Comparison of ENCODE assay signal across 12 cellular contexts in genomic region chr7:150983893-150984368, GRCh38. TPM values are rescaled to one million over a fixed set of nuclear protein-coding genes. Genes with fewer than 3 reads are reported as not detected.
DNase-seq lines count a peak whose midpoint lies in the region; ATAC-seq and TF ChIP-seq lines count a peak whose summit lies in the region.
"Had no signal": no experiment of that assay in that cellular context is flagged by ENCODE, and none has a peak within 500 bp of the region (broad histone marks: within the 10 kb centered on the region; RNA-seq: fewer than 3 reads in every experiment).

No MANE protein-coding gene starts in this region.

- no TSS peak for BruUV-seq in PC-3 (replicated peaks; lab: Mats Ljungman, UMichigan)

- H3K4me3 Mint-ChIP-seq in activated T-cell treated with anti-CD3 and anti-CD28 coated beads, Interleukin-2, amount 50 U/mL, for 72 hours: no peak overlapping the region
- H3K4me3 Mint-ChIP-seq in effector memory CD8-positive, alpha-beta T cell: no peak overlapping the region
- H3K4me3 Mint-ChIP-seq: activated B cell treated with CpG ODN at 0.5 μM for 24 hours, nephron had no signal

- CTCF ChIA-PET in PC-3 (lab: Charles Lee): interaction anchor here (1.6 kb wide), 1 partner anchor 86 kb away, joined by 6 read pairs; no protein-coding TSS in a partner anchor

- H3K4me3 ChIP-seq in PC-3 (ENCODE audit: low read length): no peak overlapping the region
- no peak overlapping the region for H3K4me3 ChIP-seq in neuronal stem cell (ENCODE audit: low read length in 2 of 2)
- no peak overlapping the region for H3K4me3 ChIP-seq in brain microvascular endothelial cell (ENCODE audit: low read depth, low read length)

- no peak overlapping the region for H3K9ac ChIP-seq in PC-3 (ENCODE audit: low read length)
- H3K9ac ChIP-seq in neuronal stem cell (ENCODE audit: low read depth, low read length, poor library complexity): no peak overlapping the region

- no peak overlapping the region for H2BK15ac ChIP-seq in neuronal stem cell (ENCODE audit: low read length)

- H3K4me2 ChIP-seq in PC-3 (ENCODE audit: low read length): no peak overlapping the region
- no peak overlapping the region for H3K4me2 ChIP-seq in neuronal stem cell (ENCODE audit: insufficient read depth, low read length, poor library complexity, severe bottlenecking)

- H3K9me2 ChIP-seq in PC-3 (replicated peaks; ENCODE audit: low read length): no peaks in the 10 kb centered on the region

- H2AFZ ChIP-seq in PC-3 (ENCODE audit: low read length): no peak overlapping the region
- H2AFZ ChIP-seq in neuronal stem cell (ENCODE audit: low read length): no peak overlapping the region

- DNase-seq in activated T-cell treated with anti-CD3 and anti-CD28 coated beads, Interleukin-2, amount 50 U/mL, for 72 hours: peak; percentile 23 to 34
- no peak for DNase-seq in activated T-cell treated with anti-CD3 and anti-CD28 coated beads, Interleukin-2, amount 50 U/mL, for 48 hours
- peak; percentile 65 for DNase-seq in PC-3
- DNase-seq in effector memory CD8-positive, alpha-beta T cell: peak; percentile 31 to 37 (median 36)
- DNase-seq in neuronal stem cell (ENCODE audit: low spot score): peak; percentile 82
- no peak for DNase-seq in brain microvascular endothelial cell
- DNase-seq: activated B cell treated with CpG ODN at 0.5 μM for 24 hours, aorta had no signal

- H3K18ac ChIP-seq in neuronal stem cell (ENCODE audit: low read length): no peak overlapping the region

- no peak overlapping the region for H4K91ac ChIP-seq in neuronal stem cell (ENCODE audit: low read depth, low read length, poor library complexity)

- H3K14ac ChIP-seq in neuronal stem cell (ENCODE audit: low read length): no peak overlapping the region

- H3K23ac ChIP-seq in neuronal stem cell (ENCODE audit: low read depth, low read length, poor library complexity): no peak overlapping the region

- H2BK120ac ChIP-seq in neuronal stem cell (ENCODE audit: low read depth, low read length): no peak overlapping the region

- no peaks in the 10 kb centered on the region for H3F3A ChIP-seq in PC-3 (ENCODE audit: low read length, unreplicated experiment)

- H3K27ac ChIP-seq in PC-3 (ENCODE audit: low read length) (no peak overlapping the region), neuronal stem cell (replicated peaks; ENCODE audit: low read length) (no peak overlapping the region), brain microvascular endothelial cell (no peak overlapping the region)

- peaks cover 16% of the 10 kb centered on the region for H3K4me1 Mint-ChIP-seq in activated T-cell treated with anti-CD3 and anti-CD28 coated beads, Interleukin-2, amount 50 U/mL, for 72 hours (ENCODE audit: low read depth)
- H3K4me1 Mint-ChIP-seq in effector memory CD8-positive, alpha-beta T cell (ENCODE audit: low read depth in 2 of 2): peaks cover 16% of the 10 kb centered on the region in 2 donors

- no peak overlapping the region for H3K27ac Mint-ChIP-seq in activated T-cell treated with anti-CD3 and anti-CD28 coated beads, Interleukin-2, amount 50 U/mL, for 72 hours
- no peak overlapping the region for H3K27ac Mint-ChIP-seq in effector memory CD8-positive, alpha-beta T cell
- H3K27ac Mint-ChIP-seq: activated B cell treated with CpG ODN at 0.5 μM for 24 hours, IgD-negative memory B cell, nephron had no signal

- H3K27me3 ChIP-seq in PC-3 (ENCODE audit: low read length): peaks cover 23% of the 10 kb centered on the region
- peaks cover 0 to 36% (median 0%) of the 10 kb centered on the region in 3 experiments for H3K27me3 ChIP-seq in neuronal stem cell (ENCODE audit: control insufficient read depth in 3 of 3, insufficient read depth in 3 of 3, low read depth in 1 of 3, low read length in 3 of 3)
- H3K27me3 ChIP-seq in brain microvascular endothelial cell (replicated peaks): peaks cover 28% of the 10 kb centered on the region

- H2BK5ac ChIP-seq in neuronal stem cell (ENCODE audit: low read length): no peak overlapping the region

- WGBS in neuronal stem cell (ENCODE audit: extremely low coverage in 2 of 2, insufficient read length in 2 of 2, insufficient replicate concordance in 1 of 2), 2 donors: no CpG with 5 or more reads among the region's 2 CpGs

- no peak overlapping the region for H3K4ac ChIP-seq in neuronal stem cell (ENCODE audit: low read length)

- no peak for ATAC-seq in activated T-cell treated with anti-CD3 and anti-CD28 coated beads, Interleukin-2, amount 50 U/mL, for 72 hours (replicated peaks in 1 of 2)
- ATAC-seq in PC-3 (no peak), GM19455 (IDR thresholded peaks at IDR 0.05; ENCODE audit: unreplicated experiment) (no peak), GM21529 (IDR thresholded peaks at IDR 0.05; ENCODE audit: unreplicated experiment) (no peak)
- no peak for ATAC-seq in effector memory CD8-positive, alpha-beta T cell (replicated peaks)

- intact Hi-C loops in PC-3 (cut with micrococcal nuclease): no loop called here

- TF ChIP-seq CTCF in PC-3 (conservative IDR thresholded peaks at IDR 0.05; ENCODE audit: low read depth, low read length): no peak
- TF ChIP-seq CTCF in brain microvascular endothelial cell (IDR thresholded peaks at IDR 0.05; ENCODE audit: low read depth, low read length, missing control alignments): no peak

- H3K79me2 ChIP-seq in PC-3 (ENCODE audit: low read length): no peaks in the 10 kb centered on the region

- no peaks in the 10 kb centered on the region for H3K4me1 ChIP-seq in PC-3 (ENCODE audit: insufficient read depth, low read length)
- H3K4me1 ChIP-seq in neuronal stem cell (ENCODE audit: control insufficient read depth in 2 of 2, insufficient read depth in 1 of 2, low read depth in 1 of 2, low read length in 2 of 2): peaks cover 12 to 20% of the 10 kb centered on the region in 2 donors

- H3K79me1 ChIP-seq in neuronal stem cell (ENCODE audit: low read depth, low read length): no peaks in the 10 kb centered on the region

- H2BK12ac ChIP-seq in neuronal stem cell (ENCODE audit: low read length): no peak overlapping the region

- no peak overlapping the region for H4K8ac ChIP-seq in neuronal stem cell (ENCODE audit: low read depth, low read length)

- H3K36me3 Mint-ChIP-seq in activated T-cell treated with anti-CD3 and anti-CD28 coated beads, Interleukin-2, amount 50 U/mL, for 72 hours (ENCODE audit: insufficient read depth in 2 of 2): no peaks in the 10 kb centered on the region
- H3K36me3 Mint-ChIP-seq in effector memory CD8-positive, alpha-beta T cell (ENCODE audit: insufficient read depth): peaks cover 11% of the 10 kb centered on the region
- H3K36me3 Mint-ChIP-seq: IgD-negative memory B cell had no signal

- no peaks in the 10 kb centered on the region for H4K20me1 ChIP-seq in PC-3 (ENCODE audit: low read length)

- POLR2A ChIA-PET in PC-3 (lab: Charles Lee; ENCODE audit: unreplicated experiment): no interaction called here

- H3K9me3 Mint-ChIP-seq in activated T-cell treated with anti-CD3 and anti-CD28 coated beads, Interleukin-2, amount 50 U/mL, for 72 hours: no peaks in the 10 kb centered on the region
- no peaks in the 10 kb centered on the region for H3K9me3 Mint-ChIP-seq in effector memory CD8-positive, alpha-beta T cell
- H3K9me3 Mint-ChIP-seq: activated B cell treated with CpG ODN at 0.5 μM for 24 hours, IgD-negative memory B cell, nephron had no signal

- H2AK5ac ChIP-seq in neuronal stem cell (ENCODE audit: low read depth, low read length): no peak overlapping the region

- no peaks in the 10 kb centered on the region for H3K9me3 ChIP-seq in PC-3 (ENCODE audit: low read length)
- H3K9me3 ChIP-seq in neuronal stem cell (replicated peaks in 1 of 2; ENCODE audit: control insufficient read depth in 2 of 2, insufficient read depth in 1 of 2, low read depth in 1 of 2, low read length in 2 of 2): no peaks in the 10 kb centered on the region

- H3K36me3 ChIP-seq in PC-3 (ENCODE audit: low read depth, low read length) (no peaks in the 10 kb centered on the region), neuronal stem cell (replicated peaks in 1 of 2; ENCODE audit: control insufficient read depth in 2 of 2, insufficient read depth in 2 of 2, low read length in 2 of 2) (no peaks in the 10 kb centered on the region), brain microvascular endothelial cell (replicated peaks) (no peaks in the 10 kb centered on the region)

- peaks cover 39% of the 10 kb centered on the region for H3K27me3 Mint-ChIP-seq in activated T-cell treated with anti-CD3 and anti-CD28 coated beads, Interleukin-2, amount 50 U/mL, for 72 hours (ENCODE audit: low read depth)
- peaks cover 43 to 80% of the 10 kb centered on the region in 2 donors for H3K27me3 Mint-ChIP-seq in effector memory CD8-positive, alpha-beta T cell

- in situ Hi-C loops in brain microvascular endothelial cell (cut with HindIII; ENCODE audit: low pct_ligation_motif_present, low sequenced_read_pairs): no loop called here

RNA-seq across cellular contexts. Expression of gene KCNH2, which starts 5.8 kb away (rescaled TPM):
- under 1 TPM; 0.72 to 0.77 TPM for total RNA-seq in activated T-cell treated with anti-CD3 and anti-CD28 coated beads, Interleukin-2, amount 50 U/mL, for 72 hours
- total RNA-seq in PC-3 (2014; rRNA removed): 0.84 and 1.6 TPM in 2 replicates
- polyA plus RNA-seq in neuronal stem cell (2013, experiment 1 of 2): 9.1 TPM
- polyA plus RNA-seq in neuronal stem cell (2013, experiment 2 of 2): 9.1 TPM

RNA-seq across cellular contexts. Expression of gene NOS3, which starts 6.9 kb away (rescaled TPM):
- total RNA-seq in activated T-cell treated with anti-CD3 and anti-CD28 coated beads, Interleukin-2, amount 50 U/mL, for 72 hours: 1 to 10 TPM; 6.8 to 8.1 TPM
- 0.66 and 2.5 TPM in 2 replicates for total RNA-seq in PC-3 (2014; rRNA removed)
- polyA plus RNA-seq in neuronal stem cell (2013, experiment 1 of 2): 5.4 TPM
- polyA plus RNA-seq in neuronal stem cell (2013, experiment 2 of 2): 5.6 TPM

RNA-seq across cellular contexts. Expression of gene ATG9B, which starts 40.4 kb away (rescaled TPM):
- total RNA-seq in activated T-cell treated with anti-CD3 and anti-CD28 coated beads, Interleukin-2, amount 50 U/mL, for 72 hours: 10 to 100 TPM in 1 of 2 donors, 1 to 10 TPM in 1; 9.0 to 10.1 TPM
- total RNA-seq in PC-3 (2014; rRNA removed): 1.2 and 1.3 TPM in 2 replicates
- polyA plus RNA-seq in neuronal stem cell (2013, experiment 1 of 2): 6.3 TPM
- 5.0 TPM for polyA plus RNA-seq in neuronal stem cell (2013, experiment 2 of 2)
- polyA plus RNA-seq: aorta had no signal

RNA-seq across cellular contexts. Expression of gene ABCB8, which starts 44.3 kb away (rescaled TPM):
- 10 to 100 TPM; 46.6 to 49.6 TPM for total RNA-seq in activated T-cell treated with anti-CD3 and anti-CD28 coated beads, Interleukin-2, amount 50 U/mL, for 72 hours
- 58.4 and 95.7 TPM in 2 replicates for total RNA-seq in PC-3 (2014; rRNA removed)
- polyA plus RNA-seq in neuronal stem cell (2013, experiment 1 of 2): 8.6 TPM
- polyA plus RNA-seq in neuronal stem cell (2013, experiment 2 of 2): 8.5 TPM

Comparison
In these comparisons a context has a peak if more than half of its experiments do, and no peak if none do; other contexts are left out.
1. DNase-seq: peak in activated T-cell treated with anti-CD3 and anti-CD28 coated beads, Interleukin-2, amount 50 U/mL, for 72 hours (2 of 2), PC-3 (single experiment), effector memory CD8-positive, alpha-beta T cell (3 of 3) and neuronal stem cell (single experiment); none in activated T-cell treated with anti-CD3 and anti-CD28 coated beads, Interleukin-2, amount 50 U/mL, for 48 hours (0 of 2) and brain microvascular endothelial cell (single experiment).